1 cellular context compared by ENCODE assay signal in the genomic region with DNA sequence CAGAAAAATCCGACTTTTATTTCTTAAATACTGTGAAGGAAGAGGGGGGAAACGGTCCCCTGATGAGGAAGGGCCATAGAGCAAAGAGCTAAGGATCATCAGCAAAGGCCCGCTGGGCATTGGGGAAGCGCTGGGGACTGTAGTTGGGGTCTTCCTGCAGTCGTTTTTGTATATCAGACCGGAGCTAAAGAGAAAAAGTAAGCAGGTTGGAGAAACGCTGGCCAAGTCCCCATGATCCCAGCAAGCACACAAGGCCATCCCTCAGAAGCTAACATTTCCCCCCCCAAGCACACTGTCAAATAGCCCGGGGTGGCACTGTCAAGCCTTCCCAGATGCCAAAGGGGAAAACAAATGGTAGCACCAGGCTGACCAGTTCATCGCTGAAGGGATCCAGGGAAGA.
TF ChIP-seq lines count a peak whose summit lies in the region.

No MANE protein-coding gene starts in this region.

TF ChIP-seq in endothelial cell of umbilical vein, 7 proteins besides CTCF, POLR2A, EP300 and RAD21:
- TF ChIP-seq, protein P1, sequence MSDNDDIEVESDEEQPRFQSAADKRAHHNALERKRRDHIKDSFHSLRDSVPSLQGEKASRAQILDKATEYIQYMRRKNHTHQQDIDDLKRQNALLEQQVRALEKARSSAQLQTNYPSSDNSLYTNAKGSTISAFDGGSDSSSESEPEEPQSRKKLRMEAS (IDR thresholded peaks at IDR 0.05; ENCODE audit: insufficient read depth, insufficient read length): no peak
- TF ChIP-seq FOS (IDR thresholded peaks at IDR 0.05; ENCODE audit: borderline replicate concordance, insufficient read depth, low read length) (no peak), JUN (IDR thresholded peaks at IDR 0.05; ENCODE audit: borderline replicate concordance, insufficient read depth, insufficient read length, low read depth) (no peak), GATA2 (IDR thresholded peaks at IDR 0.05; ENCODE audit: insufficient read depth, insufficient read length, low read depth, low read length) (no peak), POLR2AphosphoS5 (IDR thresholded peaks at IDR 0.05; ENCODE audit: insufficient read depth, low read depth, low read length) (no peak), MYC (IDR thresholded peaks at IDR 0.05; ENCODE audit: low read depth, low read length) (no peak), EZH2 (IDR thresholded peaks at IDR 0.05; ENCODE audit: borderline replicate concordance, low read depth, low read length, severe bottlenecking) (no peak)
